1 cellular context compared by ENCODE assay signal in the genomic region with DNA sequence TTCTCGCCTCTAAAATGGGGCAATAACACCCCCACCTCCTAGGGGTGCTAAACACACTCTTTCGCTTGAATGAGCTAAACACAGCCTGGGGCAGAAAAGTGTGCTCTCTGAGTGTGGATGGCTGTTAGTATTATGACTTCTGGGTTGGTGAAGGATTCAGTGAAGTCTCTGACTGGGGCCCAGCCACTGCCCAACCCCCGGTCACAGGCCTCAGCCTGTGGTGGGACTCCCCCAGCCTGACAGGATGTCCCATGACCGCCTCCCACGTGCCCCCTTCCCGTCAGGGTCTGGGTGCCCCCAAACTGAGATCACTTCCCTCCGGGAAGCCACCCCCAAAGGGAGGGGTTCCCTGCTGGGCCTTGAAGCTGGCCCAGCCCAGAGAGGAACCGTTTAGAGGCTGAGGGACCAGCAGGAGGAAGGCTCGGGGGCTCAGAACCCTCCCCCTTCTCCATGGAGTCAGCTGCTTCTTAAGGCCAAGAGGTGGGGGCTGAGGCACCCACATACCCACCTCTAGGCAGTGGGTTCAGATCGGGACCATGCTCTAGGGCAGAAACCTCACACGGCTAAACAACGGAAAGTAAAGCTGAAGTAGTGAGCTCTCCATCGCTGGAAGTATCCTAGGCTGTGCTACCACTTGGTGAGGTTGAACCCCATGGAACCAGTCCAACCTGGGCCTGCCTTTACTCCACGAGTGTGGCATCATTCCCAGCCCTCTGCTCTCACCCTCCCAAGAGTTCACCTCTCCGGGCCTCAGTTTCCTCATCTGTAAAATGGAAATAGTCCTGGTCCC.
TF ChIP-seq lines count a peak whose summit lies in the region.

No MANE protein-coding gene starts in this region.

TF ChIP-seq in K562, 482 proteins besides CTCF, POLR2A, EP300 and RAD21 (continued from another document):
- TF ChIP-seq, protein P1, sequence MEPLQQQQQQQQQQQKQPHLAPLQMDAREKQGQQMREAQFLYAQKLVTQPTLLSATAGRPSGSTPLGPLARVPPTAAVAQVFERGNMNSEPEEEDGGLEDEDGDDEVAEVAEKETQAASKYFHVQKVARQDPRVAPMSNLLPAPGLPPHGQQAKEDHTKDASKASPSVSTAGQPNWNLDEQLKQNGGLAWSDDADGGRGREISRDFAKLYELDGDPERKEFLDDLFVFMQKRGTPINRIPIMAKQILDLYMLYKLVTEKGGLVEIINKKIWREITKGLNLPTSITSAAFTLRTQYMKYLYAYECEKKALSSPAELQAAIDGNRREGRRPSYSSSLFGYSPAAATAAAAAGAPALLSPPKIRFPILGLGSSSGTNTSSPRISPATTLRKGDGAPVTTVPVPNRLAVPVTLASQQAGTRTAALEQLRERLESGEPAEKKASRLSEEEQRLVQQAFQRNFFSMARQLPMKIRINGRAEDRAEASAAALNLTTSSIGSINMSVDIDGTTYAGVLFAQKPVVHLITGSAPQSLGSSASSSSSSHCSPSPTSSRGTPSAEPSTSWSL (CRISPR knock-in tag; IDR thresholded peaks at IDR 0.05; ENCODE audit: borderline replicate concordance) = no peak
- TF ChIP-seq ESRRA (IDR thresholded peaks at IDR 0.05; ENCODE audit: borderline replicate concordance, low read depth) = no peak
- TF ChIP-seq ZNF23 (CRISPR knock-in tag; IDR thresholded peaks at IDR 0.05) = no peak
- no peak for TF ChIP-seq CBX2 (IDR thresholded peaks at IDR 0.05; ENCODE audit: insufficient read depth, low read length, poor library complexity, severe bottlenecking)
- no peak for TF ChIP-seq EHMT2 (IDR thresholded peaks at IDR 0.05)
- no peak for TF ChIP-seq TCF7 (IDR thresholded peaks at IDR 0.05; ENCODE audit: borderline replicate concordance)
- no peak for TF ChIP-seq KLF10 (CRISPR knock-in tag; IDR thresholded peaks at IDR 0.05)
- TF ChIP-seq, protein P2, sequence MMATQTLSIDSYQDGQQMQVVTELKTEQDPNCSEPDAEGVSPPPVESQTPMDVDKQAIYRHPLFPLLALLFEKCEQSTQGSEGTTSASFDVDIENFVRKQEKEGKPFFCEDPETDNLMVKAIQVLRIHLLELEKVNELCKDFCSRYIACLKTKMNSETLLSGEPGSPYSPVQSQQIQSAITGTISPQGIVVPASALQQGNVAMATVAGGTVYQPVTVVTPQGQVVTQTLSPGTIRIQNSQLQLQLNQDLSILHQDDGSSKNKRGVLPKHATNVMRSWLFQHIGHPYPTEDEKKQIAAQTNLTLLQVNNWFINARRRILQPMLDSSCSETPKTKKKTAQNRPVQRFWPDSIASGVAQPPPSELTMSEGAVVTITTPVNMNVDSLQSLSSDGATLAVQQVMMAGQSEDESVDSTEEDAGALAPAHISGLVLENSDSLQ (IDR thresholded peaks at IDR 0.05) = no peak
- TF ChIP-seq, protein P3, sequence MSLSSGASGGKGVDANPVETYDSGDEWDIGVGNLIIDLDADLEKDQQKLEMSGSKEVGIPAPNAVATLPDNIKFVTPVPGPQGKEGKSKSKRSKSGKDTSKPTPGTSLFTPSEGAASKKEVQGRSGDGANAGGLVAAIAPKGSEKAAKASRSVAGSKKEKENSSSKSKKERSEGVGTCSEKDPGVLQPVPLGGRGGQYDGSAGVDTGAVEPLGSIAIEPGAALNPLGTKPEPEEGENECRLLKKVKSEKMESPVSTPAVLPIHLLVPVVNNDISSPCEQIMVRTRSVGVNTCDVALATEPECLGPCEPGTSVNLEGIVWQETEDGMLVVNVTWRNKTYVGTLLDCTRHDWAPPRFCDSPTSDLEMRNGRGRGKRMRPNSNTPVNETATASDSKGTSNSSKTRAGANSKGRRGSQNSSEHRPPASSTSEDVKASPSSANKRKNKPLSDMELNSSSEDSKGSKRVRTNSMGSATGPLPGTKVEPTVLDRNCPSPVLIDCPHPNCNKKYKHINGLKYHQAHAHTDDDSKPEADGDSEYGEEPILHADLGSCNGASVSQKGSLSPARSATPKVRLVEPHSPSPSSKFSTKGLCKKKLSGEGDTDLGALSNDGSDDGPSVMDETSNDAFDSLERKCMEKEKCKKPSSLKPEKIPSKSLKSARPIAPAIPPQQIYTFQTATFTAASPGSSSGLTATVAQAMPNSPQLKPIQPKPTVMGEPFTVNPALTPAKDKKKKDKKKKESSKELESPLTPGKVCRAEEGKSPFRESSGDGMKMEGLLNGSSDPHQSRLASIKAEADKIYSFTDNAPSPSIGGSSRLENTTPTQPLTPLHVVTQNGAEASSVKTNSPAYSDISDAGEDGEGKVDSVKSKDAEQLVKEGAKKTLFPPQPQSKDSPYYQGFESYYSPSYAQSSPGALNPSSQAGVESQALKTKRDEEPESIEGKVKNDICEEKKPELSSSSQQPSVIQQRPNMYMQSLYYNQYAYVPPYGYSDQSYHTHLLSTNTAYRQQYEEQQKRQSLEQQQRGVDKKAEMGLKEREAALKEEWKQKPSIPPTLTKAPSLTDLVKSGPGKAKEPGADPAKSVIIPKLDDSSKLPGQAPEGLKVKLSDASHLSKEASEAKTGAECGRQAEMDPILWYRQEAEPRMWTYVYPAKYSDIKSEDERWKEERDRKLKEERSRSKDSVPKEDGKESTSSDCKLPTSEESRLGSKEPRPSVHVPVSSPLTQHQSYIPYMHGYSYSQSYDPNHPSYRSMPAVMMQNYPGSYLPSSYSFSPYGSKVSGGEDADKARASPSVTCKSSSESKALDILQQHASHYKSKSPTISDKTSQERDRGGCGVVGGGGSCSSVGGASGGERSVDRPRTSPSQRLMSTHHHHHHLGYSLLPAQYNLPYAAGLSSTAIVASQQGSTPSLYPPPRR (CRISPR knock-in tag; IDR thresholded peaks at IDR 0.05; ENCODE audit: borderline replicate concordance) = no peak
- peak; percentile 44 for TF ChIP-seq CHD4 (IDR thresholded peaks at IDR 0.05; ENCODE audit: insufficient read depth, insufficient replicate concordance, low read depth, low read length, poor library complexity, severe bottlenecking)
- TF ChIP-seq, protein P4, sequence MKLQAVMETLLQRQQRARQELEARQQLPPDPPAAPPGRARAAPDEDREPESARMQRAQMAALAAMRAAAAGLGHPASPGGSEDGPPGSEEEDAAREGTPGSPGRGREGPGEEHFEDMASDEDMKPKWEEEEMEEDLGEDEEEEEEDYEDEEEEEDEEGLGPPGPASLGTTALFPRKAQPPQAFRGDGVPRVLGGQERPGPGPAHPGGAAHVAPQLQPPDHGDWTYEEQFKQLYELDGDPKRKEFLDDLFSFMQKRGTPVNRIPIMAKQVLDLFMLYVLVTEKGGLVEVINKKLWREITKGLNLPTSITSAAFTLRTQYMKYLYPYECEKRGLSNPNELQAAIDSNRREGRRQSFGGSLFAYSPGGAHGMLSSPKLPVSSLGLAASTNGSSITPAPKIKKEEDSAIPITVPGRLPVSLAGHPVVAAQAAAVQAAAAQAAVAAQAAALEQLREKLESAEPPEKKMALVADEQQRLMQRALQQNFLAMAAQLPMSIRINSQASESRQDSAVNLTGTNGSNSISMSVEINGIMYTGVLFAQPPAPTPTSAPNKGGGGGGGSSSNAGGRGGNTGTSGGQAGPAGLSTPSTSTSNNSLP (IDR thresholded peaks at IDR 0.05; ENCODE audit: borderline replicate concordance, low read depth, low read length) = no peak
- TF ChIP-seq RBM25 (IDR thresholded peaks at IDR 0.05; ENCODE audit: low read depth, low read length, severe bottlenecking) = peak; percentile 81
- no peak for TF ChIP-seq NFATC3 (IDR thresholded peaks at IDR 0.05)
- TF ChIP-seq ZNF124 (CRISPR knock-in tag; IDR thresholded peaks at IDR 0.05) = no peak
- no peak for TF ChIP-seq HNRNPK (IDR thresholded peaks at IDR 0.05; ENCODE audit: low read depth, low read length, poor library complexity, severe bottlenecking)
- TF ChIP-seq, protein P5, sequence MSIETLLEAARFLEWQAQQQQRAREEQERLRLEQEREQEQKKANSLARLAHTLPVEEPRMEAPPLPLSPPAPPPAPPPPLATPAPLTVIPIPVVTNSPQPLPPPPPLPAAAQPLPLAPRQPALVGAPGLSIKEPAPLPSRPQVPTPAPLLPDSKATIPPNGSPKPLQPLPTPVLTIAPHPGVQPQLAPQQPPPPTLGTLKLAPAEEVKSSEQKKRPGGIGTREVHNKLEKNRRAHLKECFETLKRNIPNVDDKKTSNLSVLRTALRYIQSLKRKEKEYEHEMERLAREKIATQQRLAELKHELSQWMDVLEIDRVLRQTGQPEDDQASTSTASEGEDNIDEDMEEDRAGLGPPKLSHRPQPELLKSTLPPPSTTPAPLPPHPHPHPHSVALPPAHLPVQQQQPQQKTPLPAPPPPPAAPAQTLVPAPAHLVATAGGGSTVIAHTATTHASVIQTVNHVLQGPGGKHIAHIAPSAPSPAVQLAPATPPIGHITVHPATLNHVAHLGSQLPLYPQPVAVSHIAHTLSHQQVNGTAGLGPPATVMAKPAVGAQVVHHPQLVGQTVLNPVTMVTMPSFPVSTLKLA (conservative IDR thresholded peaks at IDR 0.05) = no peak
